ENCODE assay signal across 8 cellular contexts in genomic region chr5:115842089-115842881, GRCh38. TPM values are rescaled to one million over a fixed set of nuclear protein-coding genes. Genes with fewer than 3 reads are reported as not detected.
A peak's percentile ranks its signal among the peaks of the same experiment; 100 is the strongest.
DNase-seq lines count a peak whose midpoint lies in the region; ATAC-seq and TF ChIP-seq lines count a peak whose summit lies in the region.

No MANE protein-coding gene starts in this region.

- no peaks in the 10 kb centered on the region for H3K9me3 ChIP-seq in HUES64 (ENCODE audit: insufficient read depth, low read depth, low read length)
- no peaks in the 10 kb centered on the region for H3K9me3 ChIP-seq in stomach

- intact Hi-C loops in stomach (cut with DNase I; ENCODE audit: low total_unique reads), result no loop called here

- DNase-seq in NK-92 treated with Interleukin-12 subunit alpha and Interleukin-12 subunit beta, amount 100 ng/mL, for 24 hours (lab: John Stamatoyannopoulos, UW), result peak; percentile 64
- no peak for DNase-seq in NK-92 (lab: John Stamatoyannopoulos, UW; ENCODE audit: unreplicated experiment)
- DNase-seq in SK-MEL-5 (ENCODE audit: low read depth, low spot score), result peak; percentile 72
- DNase-seq in chondrocyte (ENCODE audit: low spot score), result peak; percentile 90
- DNase-seq in left lobe of liver (ENCODE audit: low spot score), result no peak
- DNase-seq in stomach, result no peak

- H3K27me3 Mint-ChIP-seq in chondrocyte (ENCODE audit: low read depth), result no peaks in the 10 kb centered on the region

- TF ChIP-seq POLR2A in stomach (IDR thresholded peaks at IDR 0.05), result no peak

- H3K36me3 ChIP-seq in HUES64 (ENCODE audit: insufficient read depth, low read length) (peaks cover 12% of the 10 kb centered on the region), stomach (peaks cover under 1 to 5% (median 3%) of the 10 kb centered on the region in 4 donors)

- H3K9ac ChIP-seq in HUES64 (ENCODE audit: low read depth, low read length), result peak overlapping the region; percentile 91

- H3K27ac ChIP-seq in HUES64 (ENCODE audit: low read depth, low read length), result peak overlapping the region; percentile 92
- H3K27ac ChIP-seq in stomach, result peak overlapping the region; percentile 88 to 97 (median 95)

- H3K9me3 Mint-ChIP-seq in chondrocyte (ENCODE audit: low read depth), result no peaks in the 10 kb centered on the region

- peak overlapping the region; percentile 94 for H3K27ac Mint-ChIP-seq in chondrocyte (ENCODE audit: unreplicated experiment)

- H3K27me3 ChIP-seq in HUES64 (ENCODE audit: insufficient read depth, low read length) (peaks cover 14% of the 10 kb centered on the region), stomach (no peaks in the 10 kb centered on the region)

- TF ChIP-seq CTCF in chondrocyte (IDR thresholded peaks at IDR 0.05) (peak; percentile 67), stomach (IDR thresholded peaks at IDR 0.05) (no peak)

- peaks cover 13% of the 10 kb centered on the region for H3K4me1 ChIP-seq in HUES64 (ENCODE audit: insufficient read depth, low read length)
- H3K4me1 ChIP-seq in stomach, result peaks cover 34 to 79% (median 64%) of the 10 kb centered on the region in 4 donors

- in situ Hi-C loops in SK-MEL-5 (cut with HindIII; ENCODE audit: low pct_unique_long_range_greater_than_20kb, low sequenced_read_pairs), result no loop called here

- ATAC-seq in GM21717 (IDR thresholded peaks at IDR 0.05; ENCODE audit: unreplicated experiment) (peak; percentile 34), left lobe of liver (peak; percentile 60)

- no peak for TF ChIP-seq EP300 in stomach (IDR thresholded peaks at IDR 0.05)

- H3K4me1 Mint-ChIP-seq in chondrocyte (ENCODE audit: low read depth), result peaks cover 60% of the 10 kb centered on the region

- H3K36me3 Mint-ChIP-seq in chondrocyte (ENCODE audit: low read depth), result peaks cover 4% of the 10 kb centered on the region

- WGBS in HUES64, result under 1% methylated on average over 67 of the region's 67 CpGs
- 0 to 1% (median 0%) methylated on average over 23 to 67 of the region's 67 CpGs for WGBS in stomach, 5 donors

- H3K4me3 Mint-ChIP-seq in chondrocyte (ENCODE audit: unreplicated experiment), result peak overlapping the region; percentile 80

- peak overlapping the region; percentile 88 for H3K4me3 ChIP-seq in HUES64 (ENCODE audit: low read length)
- peak overlapping the region; percentile 65 to 94 (median 87) for H3K4me3 ChIP-seq in stomach

RNA-seq across cellular contexts. Expression of gene AP3S1, which starts 0.6 kb away (rescaled TPM):
- polyA plus RNA-seq in HUES64 (2013, experiment 1 of 2), result 60.7 TPM
- polyA plus RNA-seq in HUES64 (2013, experiment 2 of 2), result 72.5 TPM
- total RNA-seq in SK-MEL-5 (2014; rRNA removed; shearing (Covaris generic)), result 80.1 and 96.5 TPM in 2 replicates
- polyA plus RNA-seq in SK-MEL-5 (2015; cell fraction: cytosol; rRNA removed), result 69.6 and 85.3 TPM in 2 replicates
- 20.9 and 70.4 TPM in 2 replicates for polyA plus RNA-seq in SK-MEL-5 (2015; cell fraction: nucleus; rRNA removed)
- total RNA-seq in chondrocyte, result 105 to 133 TPM (median 124 TPM) in 3 replicates
- total RNA-seq in left lobe of liver, result 36.6 TPM
- total RNA-seq in stomach, result 10 to 100 TPM in 4 of 5 donors, 1 to 10 TPM in 1; 6.4 to 81.9 (median 19.8) TPM
- polyA plus RNA-seq in stomach, result 100 to 1,000 TPM in 1 of 3 donors, 10 to 100 TPM in 2; 49.5 to 107 (median 97.6) TPM

RNA-seq across cellular contexts. Expression of gene ATG12, which starts 0.9 kb away (rescaled TPM):
- polyA plus RNA-seq in HUES64 (2013, experiment 1 of 2), result 48.3 TPM
- 57.8 TPM for polyA plus RNA-seq in HUES64 (2013, experiment 2 of 2)
- 52.0 and 65.1 TPM in 2 replicates for total RNA-seq in SK-MEL-5 (2014; rRNA removed; shearing (Covaris generic))
- polyA plus RNA-seq in SK-MEL-5 (2015; cell fraction: cytosol; rRNA removed), result 26.4 and 27.6 TPM in 2 replicates
- 99.3 and 136 TPM in 2 replicates for polyA plus RNA-seq in SK-MEL-5 (2015; cell fraction: nucleus; rRNA removed)
- 45.4 to 57.9 TPM (median 48.0 TPM) in 3 replicates for total RNA-seq in chondrocyte
- 17.0 TPM for total RNA-seq in left lobe of liver
- total RNA-seq in stomach, result 10 to 100 TPM; 15.2 to 73.3 (median 44.5) TPM
- polyA plus RNA-seq in stomach, result 10 to 100 TPM; 21.0 to 46.7 (median 30.3) TPM

RNA-seq across cellular contexts. Expression of gene CDO1, which starts 25.8 kb away (rescaled TPM):
- polyA plus RNA-seq in HUES64 (2013, experiment 1 of 2), result 15.7 TPM
- polyA plus RNA-seq in HUES64 (2013, experiment 2 of 2), result 16.7 TPM
- total RNA-seq in SK-MEL-5 (2014; rRNA removed; shearing (Covaris generic)), result 0.42 and 1.1 TPM in 2 replicates
- polyA plus RNA-seq in SK-MEL-5 (2015; cell fraction: cytosol; rRNA removed), result 0.54 and 0.70 TPM in 2 replicates
- 0.10 TPM in 1 of 2 replicates, not detected in the other for polyA plus RNA-seq in SK-MEL-5 (2015; cell fraction: nucleus; rRNA removed)
- total RNA-seq in chondrocyte (2.8 to 7.1 TPM (median 3.3 TPM) in 3 replicates), left lobe of liver (130 TPM), stomach (1 to 10 TPM in 1 of 5 donors, not detected in 4; 6.1 TPM)
- polyA plus RNA-seq in stomach, result 1 to 10 TPM; 1.0 to 8.6 (median 1.8) TPM

Comparison
In these comparisons a context has a peak if more than half of its experiments do, and no peak if none do; other contexts are left out.
1. DNase-seq: peak in NK-92 treated with Interleukin-12 subunit alpha and Interleukin-12 subunit beta, amount 100 ng/mL, for 24 hours (single experiment), SK-MEL-5 (single experiment) and chondrocyte (single experiment); none in NK-92 (single experiment), left lobe of liver (single experiment) and stomach (single experiment).
2. RNA of gene CDO1, which starts 25.8 kb away (total RNA-seq): 130 TPM in left lobe of liver (single experiment); 2.8 to 7.1 TPM in chondrocyte, 6.1 TPM in stomach and 0.42 to 1.1 TPM in SK-MEL-5; every median in the first group is over 10 times any median in the second.